8 cellular contexts compared by ENCODE assay signal in genomic region chr9:133163559-133164208, GRCh38. TPM values are rescaled to one million over a fixed set of nuclear protein-coding genes. Genes with fewer than 3 reads are reported as not detected.
DNase-seq lines count a peak whose midpoint lies in the region; ATAC-seq and TF ChIP-seq lines count a peak whose summit lies in the region.

TSS of gene GBGT1 (minus strand) at chr9:133163914. CDS start at chr9:133162412, 1,502 bp downstream.

- no peak within 1 kb of the TSS for H3K27ac ChIP-seq in OCI-LY7 (ENCODE audit: low read depth, low read length, poor library complexity, severe bottlenecking)
- no peak within 1 kb of the TSS for H3K27ac ChIP-seq in iPS-18a (ENCODE audit: low read length)

- H3K9me3 ChIP-seq in OCI-LY7 (ENCODE audit: low read length): no peaks in the 10 kb centered on the region
- H3K9me3 ChIP-seq in iPS-18a (ENCODE audit: control insufficient read depth, low read depth, low read length): no peaks in the 10 kb centered on the region

- POLR2A ChIA-PET in OCI-LY7 (lab: Charles Lee): no interaction called here

- H3K79me2 ChIP-seq in OCI-LY7 (ENCODE audit: insufficient read depth, low read depth, low read length): no peaks in the 10 kb centered on the region

- peak within 1 kb of the TSS; percentile 70 for H3K4me2 ChIP-seq in OCI-LY7 (ENCODE audit: low read length)

- H3K27me3 ChIP-seq in iPS-18a (ENCODE audit: control insufficient read depth, insufficient read depth, low read length): peaks cover 20% of the 10 kb centered on the region

- in situ Hi-C loops in astrocyte of the spinal cord (cut with HindIII; ENCODE audit: low sequenced_read_pairs): no loop called here

- DNase-seq in AG20443 (ENCODE audit: low spot score) (peak; percentile 72), OCI-LY7 (ENCODE audit: low spot score) (peak; percentile 48), astrocyte of the spinal cord (ENCODE audit: low read depth, low spot score) (peak; percentile 11), skeletal muscle cell (ENCODE audit: low read depth) (no peak), NCI-H510A (lab: John Stamatoyannopoulos, UW) (no peak)

- H3K4me1 ChIP-seq in OCI-LY7 (ENCODE audit: insufficient read depth, low read length, poor library complexity, severe bottlenecking) (peaks cover 10% of the 10 kb centered on the region), iPS-18a (ENCODE audit: control insufficient read depth, low read depth, low read length) (no peaks in the 10 kb centered on the region)

- H3K36me3 ChIP-seq in OCI-LY7 (ENCODE audit: insufficient read depth, low read length) (no peaks in the 10 kb centered on the region), iPS-18a (ENCODE audit: control insufficient read depth, low read depth, low read length) (no peaks in the 10 kb centered on the region)

- no peak for TF ChIP-seq CTCF in OCI-LY7 (conservative IDR thresholded peaks at IDR 0.05; ENCODE audit: low read length)
- no peak for TF ChIP-seq CTCF in astrocyte of the spinal cord (IDR thresholded peaks at IDR 0.05; ENCODE audit: low read depth, low read length)

- no peaks in the 10 kb centered on the region for H3K9me2 ChIP-seq in OCI-LY7 (ENCODE audit: insufficient read depth, low read length)

- peak within 1 kb of the TSS; percentile 36 for H2AFZ ChIP-seq in OCI-LY7 (ENCODE audit: low read length)

- H4K20me1 ChIP-seq in OCI-LY7 (ENCODE audit: insufficient read depth, low read length): no peaks in the 10 kb centered on the region

- intact Hi-C loops in OCI-LY7 (cut with micrococcal nuclease; ENCODE audit: unreplicated experiment): no loop called here

- ATAC-seq in GM18907 (IDR thresholded peaks at IDR 0.05; ENCODE audit: unreplicated experiment): peak; percentile 56
- ATAC-seq in GM19452 (IDR thresholded peaks at IDR 0.05; ENCODE audit: unreplicated experiment): no peak

- H3K9ac ChIP-seq in iPS-18a (ENCODE audit: low read length): peak within 1 kb of the TSS; percentile 12

- CTCF ChIA-PET in OCI-LY7 (lab: Charles Lee; ENCODE audit: unreplicated experiment): no interaction called here

- BruUV-seq in OCI-LY7 (replicated peaks; lab: Mats Ljungman, UMichigan): no TSS peak

- H3K4me3 ChIP-seq in OCI-LY7 (ENCODE audit: low read depth, low read length, poor library complexity, severe bottlenecking): peak within 1 kb of the TSS; percentile 61
- peak within 1 kb of the TSS; percentile 49 for H3K4me3 ChIP-seq in astrocyte of the spinal cord (ENCODE audit: low read depth, low read length)
- peak within 1 kb of the TSS; percentile 68 for H3K4me3 ChIP-seq in iPS-18a (ENCODE audit: low read length)
- peak within 1 kb of the TSS; percentile 55 for H3K4me3 ChIP-seq in skeletal muscle cell (ENCODE audit: low read depth, low read length)

RNA-seq across cellular contexts. Expression of gene GBGT1, which starts in this region (rescaled TPM):
- 2.1 and 2.6 TPM in 2 replicates for total RNA-seq in OCI-LY7 (2014; rRNA removed; shearing (Covaris generic))
- total RNA-seq in OCI-LY7 (2022): 3.9 and 5.9 TPM in 2 replicates

Comparison
In these comparisons a context has a peak if more than half of its experiments do, and no peak if none do; other contexts are left out.
1. DNase-seq: peak in AG20443 (single experiment), OCI-LY7 (single experiment) and astrocyte of the spinal cord (single experiment); none in skeletal muscle cell (single experiment) and NCI-H510A (single experiment).
2. Peak in every context shown above with its lines, with median percentiles within 50 percentile points of each other: H3K4me3 ChIP-seq.